ENCODE assay signal across 8 cellular contexts in the genomic region with DNA sequence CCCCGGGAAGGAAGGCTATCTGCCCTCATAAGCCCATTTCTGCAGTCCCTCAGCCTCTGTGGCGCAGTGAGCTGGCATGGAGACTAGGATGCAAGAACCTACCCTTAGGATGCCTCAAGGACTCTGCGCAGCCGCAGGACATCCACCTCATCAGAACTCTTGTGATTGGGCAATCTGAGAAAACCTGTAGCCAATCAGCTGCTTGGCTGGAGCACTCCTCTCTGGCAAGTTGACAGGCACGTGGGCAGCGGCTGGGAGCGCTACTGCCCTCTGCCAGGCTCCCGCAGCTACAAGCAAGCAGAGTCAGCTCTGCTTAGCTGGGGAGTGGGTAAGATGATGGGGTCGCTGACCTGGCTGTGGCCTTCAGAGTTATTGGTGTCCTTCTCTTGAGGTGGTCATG. TPM values are rescaled to one million over a fixed set of nuclear protein-coding genes. Genes with fewer than 3 reads are reported as not detected.
DNase-seq lines count a peak whose midpoint lies in the region; ATAC-seq and TF ChIP-seq lines count a peak whose summit lies in the region.

No MANE protein-coding gene starts in this region.

- DNase-seq in H4 (ENCODE audit: low spot score) (peak; percentile 80), NCI-H460 (ENCODE audit: extremely low read depth, low read depth) (peak; percentile 95), foreskin melanocyte (peak; percentile 80), nucleus accumbens (lab: John Stamatoyannopoulos, UW) (peak; percentile 32 to 94 (median 82)), activated gamma-delta T cell treated with Interleukin-2 at 50 U/mL for 16 hours (no peak)
- DNase-seq in activated T-helper 1 cell treated with anti-CD3 and anti-CD28 coated beads, Interleukin-12 subunit alpha, Interleukin-12 subunit beta, Interleukin-2, Interleukin-4 antibody, amounts not matched to agents 30 ng/mL and 10 ng/mL and 1 ng/mL, durations not matched to agents 14 hours and 24 hours and 36 hours (ENCODE audit: low spot score) = peak; percentile 13

- no peak for ATAC-seq in HG02970 (IDR thresholded peaks at IDR 0.05; ENCODE audit: low FRiP score, unreplicated experiment)

- peaks cover 4% of the 10 kb centered on the region for H3K36me3 Mint-ChIP-seq in activated T-helper 1 cell treated with anti-CD3 and anti-CD28 coated beads, Interleukin-12 subunit alpha, Interleukin-12 subunit beta, Interleukin-2, Interleukin-4 antibody, amounts not matched to agents 30 ng/mL and 10 ng/mL and 1 ng/mL, durations not matched to agents 14 hours and 24 hours and 36 hours (ENCODE audit: low read depth)

- H3K27ac ChIP-seq in 22Rv1 = peak overlapping the region; percentile 93

- H3K27ac Mint-ChIP-seq in activated T-helper 1 cell treated with anti-CD3 and anti-CD28 coated beads, Interleukin-12 subunit alpha, Interleukin-12 subunit beta, Interleukin-2, Interleukin-4 antibody, amounts not matched to agents 30 ng/mL and 10 ng/mL and 1 ng/mL, durations not matched to agents 14 hours and 24 hours and 36 hours = no peak overlapping the region

- H3K4me3 Mint-ChIP-seq in activated T-helper 1 cell treated with anti-CD3 and anti-CD28 coated beads, Interleukin-12 subunit alpha, Interleukin-12 subunit beta, Interleukin-2, Interleukin-4 antibody, amounts not matched to agents 30 ng/mL and 10 ng/mL and 1 ng/mL, durations not matched to agents 14 hours and 24 hours and 36 hours = no peak overlapping the region

- H3K27me3 Mint-ChIP-seq in activated T-helper 1 cell treated with anti-CD3 and anti-CD28 coated beads, Interleukin-12 subunit alpha, Interleukin-12 subunit beta, Interleukin-2, Interleukin-4 antibody, amounts not matched to agents 30 ng/mL and 10 ng/mL and 1 ng/mL, durations not matched to agents 14 hours and 24 hours and 36 hours (ENCODE audit: insufficient read depth) = no peaks in the 10 kb centered on the region

- peak; percentile 83 for TF ChIP-seq CTCF in 22Rv1 (IDR thresholded peaks at IDR 0.05)

- H3K9me3 Mint-ChIP-seq in activated T-helper 1 cell treated with anti-CD3 and anti-CD28 coated beads, Interleukin-12 subunit alpha, Interleukin-12 subunit beta, Interleukin-2, Interleukin-4 antibody, amounts not matched to agents 30 ng/mL and 10 ng/mL and 1 ng/mL, durations not matched to agents 14 hours and 24 hours and 36 hours = no peaks in the 10 kb centered on the region

- peaks cover 30% of the 10 kb centered on the region for H3K4me1 Mint-ChIP-seq in activated T-helper 1 cell treated with anti-CD3 and anti-CD28 coated beads, Interleukin-12 subunit alpha, Interleukin-12 subunit beta, Interleukin-2, Interleukin-4 antibody, amounts not matched to agents 30 ng/mL and 10 ng/mL and 1 ng/mL, durations not matched to agents 14 hours and 24 hours and 36 hours (ENCODE audit: low read depth)

- intact Hi-C loops in activated T-helper 1 cell treated with anti-CD3 and anti-CD28 coated beads, Interleukin-12 subunit alpha, Interleukin-12 subunit beta, Interleukin-2, Interleukin-4 antibody, amounts not matched to agents 30 ng/mL and 10 ng/mL and 1 ng/mL, durations not matched to agents 14 hours and 24 hours and 36 hours (cut with micrococcal nuclease) = no loop called here

RNA-seq across cellular contexts. Expression of a gene that starts 1.5 kb away (rescaled TPM):
- total RNA-seq in H4 (2014; rRNA removed; shearing (Covaris generic)) = 43.0 and 47.5 TPM in 2 replicates
- 37.3 and 40.3 TPM in 2 replicates for total RNA-seq in NCI-H460 (2014; rRNA removed; shearing (Covaris generic))
- polyA plus RNA-seq in NCI-H460 (2014; cell fraction: nucleus; rRNA removed) = 56.8 and 62.3 TPM in 2 replicates
- total RNA-seq in activated T-helper 1 cell treated with anti-CD3 and anti-CD28 coated beads, Interleukin-12 subunit alpha, Interleukin-12 subunit beta, Interleukin-2, Interleukin-4 antibody, amounts not matched to agents 30 ng/mL and 10 ng/mL and 1 ng/mL, durations not matched to agents 14 hours and 24 hours and 36 hours = 37.3 and 38.8 TPM in 2 replicates

RNA-seq across cellular contexts. Expression of a gene that starts 8.2 kb away (rescaled TPM):
- 0.21 and 0.25 TPM in 2 replicates for total RNA-seq in H4 (2014; rRNA removed; shearing (Covaris generic))
- not detected in 2 replicates for total RNA-seq in NCI-H460 (2014; rRNA removed; shearing (Covaris generic))
- not detected in 2 replicates for polyA plus RNA-seq in NCI-H460 (2014; cell fraction: nucleus; rRNA removed)
- not detected in 2 replicates for total RNA-seq in activated T-helper 1 cell treated with anti-CD3 and anti-CD28 coated beads, Interleukin-12 subunit alpha, Interleukin-12 subunit beta, Interleukin-2, Interleukin-4 antibody, amounts not matched to agents 30 ng/mL and 10 ng/mL and 1 ng/mL, durations not matched to agents 14 hours and 24 hours and 36 hours

RNA-seq across cellular contexts. Expression of a gene that starts 24.8 kb away (rescaled TPM):
- 4.6 and 9.8 TPM in 2 replicates for total RNA-seq in H4 (2014; rRNA removed; shearing (Covaris generic))
- 5.2 and 5.6 TPM in 2 replicates for total RNA-seq in NCI-H460 (2014; rRNA removed; shearing (Covaris generic))
- 7.3 and 20.5 TPM in 2 replicates for polyA plus RNA-seq in NCI-H460 (2014; cell fraction: nucleus; rRNA removed)
- 19.9 and 23.1 TPM in 2 replicates for total RNA-seq in activated T-helper 1 cell treated with anti-CD3 and anti-CD28 coated beads, Interleukin-12 subunit alpha, Interleukin-12 subunit beta, Interleukin-2, Interleukin-4 antibody, amounts not matched to agents 30 ng/mL and 10 ng/mL and 1 ng/mL, durations not matched to agents 14 hours and 24 hours and 36 hours

RNA-seq across cellular contexts. Expression of a gene that starts 28.6 kb away (rescaled TPM):
- total RNA-seq in H4 (2014; rRNA removed; shearing (Covaris generic)) = 72.7 and 85.3 TPM in 2 replicates
- 31.6 and 35.3 TPM in 2 replicates for total RNA-seq in NCI-H460 (2014; rRNA removed; shearing (Covaris generic))
- 34.2 and 43.8 TPM in 2 replicates for polyA plus RNA-seq in NCI-H460 (2014; cell fraction: nucleus; rRNA removed)
- 76.7 and 77.6 TPM in 2 replicates for total RNA-seq in activated T-helper 1 cell treated with anti-CD3 and anti-CD28 coated beads, Interleukin-12 subunit alpha, Interleukin-12 subunit beta, Interleukin-2, Interleukin-4 antibody, amounts not matched to agents 30 ng/mL and 10 ng/mL and 1 ng/mL, durations not matched to agents 14 hours and 24 hours and 36 hours

RNA-seq across cellular contexts. Expression of a gene that starts 47.0 kb away (rescaled TPM):
- 8.2 and 10.4 TPM in 2 replicates for total RNA-seq in H4 (2014; rRNA removed; shearing (Covaris generic))
- not detected in 2 replicates for total RNA-seq in NCI-H460 (2014; rRNA removed; shearing (Covaris generic))
- polyA plus RNA-seq in NCI-H460 (2014; cell fraction: nucleus; rRNA removed) = not detected in 2 replicates
- 12.0 and 13.4 TPM in 2 replicates for total RNA-seq in activated T-helper 1 cell treated with anti-CD3 and anti-CD28 coated beads, Interleukin-12 subunit alpha, Interleukin-12 subunit beta, Interleukin-2, Interleukin-4 antibody, amounts not matched to agents 30 ng/mL and 10 ng/mL and 1 ng/mL, durations not matched to agents 14 hours and 24 hours and 36 hours
